Comparison of ENCODE assay signal across 11 cellular contexts in the genomic region with DNA sequence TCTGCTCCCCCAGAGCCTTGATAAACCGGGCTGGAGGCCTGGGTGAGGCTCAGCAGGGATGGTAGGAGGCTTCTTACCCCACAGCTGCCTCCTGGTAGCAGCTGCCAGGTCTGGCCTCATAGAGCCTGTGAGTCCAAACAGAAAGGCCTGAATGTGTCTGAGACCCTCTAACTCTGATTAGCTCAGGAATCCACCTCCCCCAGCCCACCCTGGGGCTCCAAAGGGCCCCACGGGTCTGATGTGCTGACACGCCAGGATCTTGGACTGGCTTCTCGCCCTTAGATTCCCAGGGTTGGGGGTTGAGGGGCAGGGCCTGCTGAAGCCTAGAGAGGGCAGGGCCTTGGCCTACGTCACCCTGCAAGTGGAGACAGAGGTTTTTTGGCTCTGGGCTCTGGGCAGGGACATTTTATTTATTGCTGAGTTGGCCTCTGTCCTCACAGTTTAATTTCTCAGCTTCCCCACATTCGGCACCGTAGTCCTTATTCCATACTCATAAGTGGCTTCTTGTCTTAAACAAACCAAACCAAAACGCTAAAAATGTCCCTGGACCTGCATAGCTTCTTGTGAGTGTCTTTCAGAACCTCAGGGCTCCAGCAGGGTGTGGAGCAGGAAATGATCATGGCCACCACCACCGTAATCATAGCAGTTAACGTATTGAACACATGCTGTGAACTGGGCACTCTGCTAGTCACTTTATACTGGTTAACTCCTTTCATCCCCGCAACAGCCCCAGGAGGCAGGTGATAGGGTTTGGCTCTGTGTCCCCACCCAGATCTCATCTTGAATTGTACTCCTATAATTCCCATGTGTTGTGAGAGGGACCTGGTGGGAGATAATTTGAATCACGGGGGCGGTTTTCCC. TPM values are rescaled to one million over a fixed set of nuclear protein-coding genes. Genes with fewer than 3 reads are reported as not detected.
DNase-seq lines count a peak whose midpoint lies in the region; ATAC-seq and TF ChIP-seq lines count a peak whose summit lies in the region.
"Had no signal": no experiment of that assay in that cellular context is flagged by ENCODE, and none has a peak within 500 bp of the region (broad histone marks: within the 10 kb centered on the region; RNA-seq: fewer than 3 reads in every experiment).

No MANE protein-coding gene starts in this region.

- H3K27me3 ChIP-seq in SK-N-SH (ENCODE audit: insufficient read depth) = no peaks in the 10 kb centered on the region
- H3K27me3 ChIP-seq in neuronal stem cell (ENCODE audit: control insufficient read depth in 3 of 3, insufficient read depth in 3 of 3, low read depth in 1 of 3, low read length in 3 of 3) = no peaks in the 10 kb centered on the region
- no peaks in the 10 kb centered on the region for H3K27me3 ChIP-seq in vagina

- no peak overlapping the region for H4K8ac ChIP-seq in neuronal stem cell (ENCODE audit: low read depth, low read length)

- H3F3A ChIP-seq in SK-N-SH (replicated peaks; ENCODE audit: insufficient read depth) = peaks cover 8% of the 10 kb centered on the region

- TF ChIP-seq EP300 in SK-N-SH (IDR thresholded peaks at IDR 0.05; ENCODE audit: borderline replicate concordance in 1 of 2, low read depth in 1 of 2, low read length in 1 of 2) = no peak

- H3K4ac ChIP-seq in neuronal stem cell (ENCODE audit: low read length) = peak overlapping the region; percentile 45

- DNase-seq in SK-N-SH = no peak
- DNase-seq in fibroblast of villous mesenchyme (ENCODE audit: low read depth) = peak; percentile 24
- DNase-seq in neuronal stem cell (ENCODE audit: low spot score) = no peak
- DNase-seq in vagina (ENCODE audit: extremely low spot score in 2 of 2) = no peak
- no peak for DNase-seq in 8988T
- no peak for DNase-seq in HK-2 (ENCODE audit: unreplicated experiment)
- DNase-seq: activated naive CD4-positive, alpha-beta T cell treated with Interleukin-2 at 50 U/mL for 16 hours; NCI-H510A treated with DMSO at 0.1 percent for 48 hours had no signal

- peaks cover 2% of the 10 kb centered on the region for H3K79me1 ChIP-seq in neuronal stem cell (ENCODE audit: low read depth, low read length)

- H3K9me3 ChIP-seq in SK-N-SH = no peaks in the 10 kb centered on the region
- H3K9me3 ChIP-seq in neuronal stem cell (replicated peaks in 1 of 2; ENCODE audit: control insufficient read depth in 2 of 2, insufficient read depth in 1 of 2, low read depth in 1 of 2, low read length in 2 of 2) = no peaks in the 10 kb centered on the region
- no peaks in the 10 kb centered on the region for H3K9me3 ChIP-seq in vagina

- H3K4me2 ChIP-seq in SK-N-SH = no peak overlapping the region
- H3K4me2 ChIP-seq in neuronal stem cell (ENCODE audit: insufficient read depth, low read length, poor library complexity, severe bottlenecking) = no peak overlapping the region

- no peak overlapping the region for H3K14ac ChIP-seq in neuronal stem cell (ENCODE audit: low read length)

- H3K36me3 ChIP-seq in SK-N-SH (replicated peaks in 1 of 2; ENCODE audit: control insufficient read depth in 1 of 2, insufficient read depth in 2 of 2, low read length in 1 of 2) = no peaks in the 10 kb centered on the region
- no peaks in the 10 kb centered on the region for H3K36me3 ChIP-seq in neuronal stem cell (replicated peaks in 1 of 2; ENCODE audit: control insufficient read depth in 2 of 2, insufficient read depth in 2 of 2, low read length in 2 of 2)
- H3K36me3 ChIP-seq in vagina = no peaks in the 10 kb centered on the region

- TF ChIP-seq CTCF in SK-N-SH (IDR thresholded peaks at IDR 0.05) (no peak), fibroblast of villous mesenchyme (IDR thresholded peaks at IDR 0.05; ENCODE audit: insufficient read depth, low read depth, low read length) (no peak), vagina (IDR thresholded peaks at IDR 0.05) (no peak)

- no peak for TF ChIP-seq RAD21 in SK-N-SH (IDR thresholded peaks at IDR 0.05; ENCODE audit: low read length)

- H4K91ac ChIP-seq in neuronal stem cell (ENCODE audit: low read depth, low read length, poor library complexity) = no peak overlapping the region

- H3K9ac ChIP-seq in SK-N-SH = no peak overlapping the region
- no peak overlapping the region for H3K9ac ChIP-seq in neuronal stem cell (ENCODE audit: low read depth, low read length, poor library complexity)

- CTCF ChIA-PET in SK-N-SH (lab: Yijun Ruan, JAX) = interaction anchor here (1.1 to 2.0 kb wide), 3 partner anchors 15 to 127 kb away, joined by 3 to 7 read pairs (median 3); no protein-coding TSS in a partner anchor

- no peak overlapping the region for H2BK5ac ChIP-seq in neuronal stem cell (ENCODE audit: low read length)

- no peaks in the 10 kb centered on the region for H4K20me1 ChIP-seq in SK-N-SH (ENCODE audit: insufficient read depth)

- peak overlapping the region; percentile 50 for H3K18ac ChIP-seq in neuronal stem cell (ENCODE audit: low read length)

- H3K23ac ChIP-seq in neuronal stem cell (ENCODE audit: low read depth, low read length, poor library complexity) = no peak overlapping the region

- H2BK12ac ChIP-seq in neuronal stem cell (ENCODE audit: low read length) = no peak overlapping the region

- peak overlapping the region; percentile 13 for H2BK120ac ChIP-seq in neuronal stem cell (ENCODE audit: low read depth, low read length)

- H3K4me1 ChIP-seq in SK-N-SH (ENCODE audit: control insufficient read depth in 1 of 2, insufficient read depth in 2 of 2, low read depth in 1 of 2, low read length in 1 of 2) (peaks cover 16 to 24% of the 10 kb centered on the region in 2 experiments; a peak in 3 of 4 replicates), neuronal stem cell (ENCODE audit: control insufficient read depth in 2 of 2, insufficient read depth in 1 of 2, low read depth in 1 of 2, low read length in 2 of 2) (peaks cover 14% of the 10 kb centered on the region in 2 donors), vagina (peaks cover 54% of the 10 kb centered on the region)

- no peak overlapping the region for H3K4me3 ChIP-seq in SK-N-SH (ENCODE audit: low read depth in 2 of 2, low read length in 1 of 2)
- no peak overlapping the region for H3K4me3 ChIP-seq in fibroblast of villous mesenchyme (ENCODE audit: low read depth, low read length)
- no peak overlapping the region for H3K4me3 ChIP-seq in neuronal stem cell (ENCODE audit: low read length in 2 of 2)
- H3K4me3 ChIP-seq in vagina = no peak overlapping the region

- no peaks in the 10 kb centered on the region for H3K9me2 ChIP-seq in SK-N-SH

- intact Hi-C loops in vagina (cut with DNase I) = no loop called here

- 95% methylated on average over 9 of the region's 13 CpGs for whole genome bisulfite sequencing in SK-N-SH (ENCODE audit: low lambda C conversion rate)
- WGBS in neuronal stem cell (ENCODE audit: extremely low coverage in 2 of 2, insufficient read length in 2 of 2, insufficient replicate concordance in 1 of 2), 2 donors = no CpG with 5 or more reads among the region's 13 CpGs

- POLR2A ChIA-PET in SK-N-SH (lab: Yijun Ruan, JAX) = no interaction called here

- TF ChIP-seq POLR2A in vagina (IDR thresholded peaks at IDR 0.05) = no peak

- ATAC-seq in SK-N-SH treated with all-trans-retinoic acid at 6 μM for 48 hours = 0 out of 3 replicates have a peak, but pooled peaks have one; percentile 10
- no peak for ATAC-seq in GM18867 (IDR thresholded peaks at IDR 0.05; ENCODE audit: unreplicated experiment)

- H3K79me2 ChIP-seq in SK-N-SH (ENCODE audit: insufficient read depth) = peaks cover 56% of the 10 kb centered on the region; the same call in 1 of the 2 replicates

- peak overlapping the region; percentile 12 for H2AK5ac ChIP-seq in neuronal stem cell (ENCODE audit: low read depth, low read length)

- no peak overlapping the region for H2BK15ac ChIP-seq in neuronal stem cell (ENCODE audit: low read length)

- H3K27ac ChIP-seq in SK-N-SH (ENCODE audit: low read depth in 2 of 2, low read length in 1 of 2) (no peak overlapping the region; a peak in 2 of 4 replicates), neuronal stem cell (replicated peaks; ENCODE audit: low read length) (no peak overlapping the region), vagina (peak overlapping the region; percentile 90)
- H3K27ac ChIP-seq: VCaP had no signal

- H2AFZ ChIP-seq in SK-N-SH (ENCODE audit: low read depth) (no peak overlapping the region), neuronal stem cell (ENCODE audit: low read length) (no peak overlapping the region)

TF ChIP-seq in SK-N-SH, 30 proteins besides CTCF, POLR2A, EP300 and RAD21:
- TF ChIP-seq RXRA (IDR thresholded peaks at IDR 0.05; ENCODE audit: borderline replicate concordance, low read depth) (no peak), ELF1 (IDR thresholded peaks at IDR 0.05) (no peak)

RNA-seq across cellular contexts. Expression of a gene that starts 25.1 kb away (rescaled TPM):
- polyA plus RNA-seq in SK-N-SH (2012; rRNA removed) = 7.0 and 7.4 TPM in 2 replicates
- 5.4 and 6.5 TPM in 2 replicates for polyA plus RNA-seq in SK-N-SH (2012; cell fraction: cytosol; rRNA removed)
- 7.3 and 11.2 TPM in 2 replicates for polyA plus RNA-seq in SK-N-SH (2012; cell fraction: nucleus; rRNA removed)
- total RNA-seq in fibroblast of villous mesenchyme (2.9 and 3.5 TPM in 2 replicates), vagina (54.0 TPM)
- 8.3 TPM for polyA plus RNA-seq in neuronal stem cell (2013, experiment 1 of 2)
- 8.6 TPM for polyA plus RNA-seq in neuronal stem cell (2013, experiment 2 of 2)

RNA-seq across cellular contexts. Expression of a gene that starts 31.1 kb away (rescaled TPM):
- not detected in 2 replicates for polyA plus RNA-seq in SK-N-SH (2012; rRNA removed)
- not detected in 2 replicates for polyA plus RNA-seq in SK-N-SH (2012; cell fraction: cytosol; rRNA removed)
- polyA plus RNA-seq in SK-N-SH (2012; cell fraction: nucleus; rRNA removed) = not detected in 2 replicates
- total RNA-seq in fibroblast of villous mesenchyme = not detected in 2 replicates
- not detected for polyA plus RNA-seq in neuronal stem cell (2013, experiment 1 of 2)
- polyA plus RNA-seq in neuronal stem cell (2013, experiment 2 of 2) = not detected
- not detected for total RNA-seq in vagina

Comparison
In these comparisons a context has a peak if more than half of its experiments do, and no peak if none do; other contexts are left out.
1. RNA of a gene that starts 25.1 kb away (total RNA-seq): 54.0 TPM in vagina (single experiment); 2.9 to 3.5 TPM in fibroblast of villous mesenchyme; every median in the first group is over 10 times any median in the second.